In genomic region chr1:212432163-212432705, GRCh38 we compare ENCODE assay signal across 9 cellular contexts. TPM values are rescaled to one million over a fixed set of nuclear protein-coding genes. Genes with fewer than 3 reads are reported as not detected.
DNase-seq lines count a peak whose midpoint lies in the region; ATAC-seq, FAIRE-seq and TF ChIP-seq lines count a peak whose summit lies in the region.
"Had no signal": no experiment of that assay in that cellular context is flagged by ENCODE, and none has a peak within 500 bp of the region (broad histone marks: within the 10 kb centered on the region; RNA-seq: fewer than 3 reads in every experiment).

No MANE protein-coding gene starts in this region.

- peaks cover 40% of the 10 kb centered on the region for H3K79me2 ChIP-seq in PC-3 (ENCODE audit: low read length)
- H3K79me2 ChIP-seq in endothelial cell of umbilical vein (ENCODE audit: control insufficient read depth, insufficient read depth, low read length): no peaks in the 10 kb centered on the region

- POLR2A ChIA-PET in PC-3 (lab: Charles Lee; ENCODE audit: unreplicated experiment) (interaction anchor here (0.6 kb wide), 2 partner anchors 31 to 551 kb away, joined by 4 to 5 read pairs; no protein-coding TSS in a partner anchor), endothelial cell of umbilical vein (lab: Charles Lee) (no interaction called here)

- H3K9me1 ChIP-seq in endothelial cell of umbilical vein (replicated peaks; ENCODE audit: control insufficient read depth, extremely low read depth, insufficient read depth, low read length): no peaks in the 10 kb centered on the region

- H3K9me3 ChIP-seq in PC-3 (ENCODE audit: low read length) (no peaks in the 10 kb centered on the region), endothelial cell of umbilical vein (replicated peaks; ENCODE audit: control insufficient read depth, insufficient read depth, low read length) (no peaks in the 10 kb centered on the region), ovary (no peaks in the 10 kb centered on the region)
- H3K9me3 ChIP-seq: mucosa of descending colon had no signal

- CTCF ChIA-PET in PC-3 (lab: Charles Lee) (interaction anchor here (1.4 kb wide), 1 partner anchor 397 kb away, joined by 5 read pairs; the partner anchor contains the start of genes DTL and INTS7), endothelial cell of umbilical vein (lab: Charles Lee) (interaction anchor here (1.7 kb wide), 1 partner anchor 24 kb away, joined by 12 read pairs; no protein-coding TSS in a partner anchor)

- ATAC-seq in PC-3: no peak; the same call in 1 of the 2 replicates
- no peak for ATAC-seq in GM21825 (IDR thresholded peaks at IDR 0.05; ENCODE audit: unreplicated experiment)

- TSS peak; percentile 98 for BruUV-seq in PC-3 (replicated peaks; lab: Mats Ljungman, UMichigan)
- BruUV-seq in endothelial cell of umbilical vein (replicated peaks; lab: Mats Ljungman, UMichigan): no TSS peak

- DNase-seq in D721Med (ENCODE audit: insufficient read length, low spot score) (no peak), PC-3 (no peak), endothelial cell of umbilical vein (ENCODE audit: low read depth, low spot score) (no peak), ovary (no peak), iPS-NIHi7 (ENCODE audit: extremely low spot score) (no peak), kidney glomerular epithelial cell (lab: John Stamatoyannopoulos, UW) (no peak), NCI-H2107 (lab: John Stamatoyannopoulos, UW) (no peak)

- H2AFZ ChIP-seq in PC-3 (ENCODE audit: low read length) (peak overlapping the region; percentile 92), endothelial cell of umbilical vein (ENCODE audit: low read depth, low read length) (peak overlapping the region; percentile 79)

- no peak for TF ChIP-seq EP300 in ovary (IDR thresholded peaks at IDR 0.05)

- H3K27me3 ChIP-seq in PC-3 (ENCODE audit: low read length) (no peaks in the 10 kb centered on the region), endothelial cell of umbilical vein (ENCODE audit: control insufficient read depth in 2 of 2, insufficient read depth in 2 of 2, low read length in 2 of 2) (peaks cover 18 to 19% of the 10 kb centered on the region in 2 experiments), ovary (no peaks in the 10 kb centered on the region)

- dilution Hi-C loops in endothelial cell of umbilical vein (cut with MboI; ENCODE audit: extremely low pct_ligation_motif_present, low sequenced_read_pairs): no loop called here

- no peaks in the 10 kb centered on the region for H3K9me2 ChIP-seq in PC-3 (replicated peaks; ENCODE audit: low read length)

- no peaks in the 10 kb centered on the region for H4K20me1 ChIP-seq in PC-3 (ENCODE audit: low read length)
- H4K20me1 ChIP-seq in endothelial cell of umbilical vein (replicated peaks; ENCODE audit: control insufficient read depth, extremely low read depth, insufficient read depth, low read length): no peaks in the 10 kb centered on the region

- H3K4me3 ChIP-seq in PC-3 (ENCODE audit: low read length) (peak overlapping the region; percentile 62), endothelial cell of umbilical vein (replicated peaks in 1 of 3; ENCODE audit: insufficient read depth in 1 of 3, low read depth in 1 of 3, low read length in 3 of 3) (peak overlapping the region; percentile 20 to 53 (median 46)), ovary (peak overlapping the region; percentile 80)

- TF ChIP-seq POLR2A in endothelial cell of umbilical vein (IDR thresholded peaks at IDR 0.05; ENCODE audit: low read depth, low read length): no peak
- TF ChIP-seq POLR2A in ovary (IDR thresholded peaks at IDR 0.05): no peak

- H3K9ac ChIP-seq in PC-3 (ENCODE audit: low read length): peak overlapping the region; percentile 69
- peak overlapping the region; percentile 12 for H3K9ac ChIP-seq in endothelial cell of umbilical vein (replicated peaks; ENCODE audit: extremely low read depth, insufficient read depth, low read length)

- WGBS in ovary, 3 donors: 33 to 43% (median 41%) methylated on average over 9 of the region's 9 CpGs

- TF ChIP-seq CTCF in D721Med (IDR thresholded peaks at IDR 0.05; ENCODE audit: insufficient read depth, missing control alignments) (no peak), PC-3 (conservative IDR thresholded peaks at IDR 0.05; ENCODE audit: low read depth, low read length) (no peak), endothelial cell of umbilical vein (IDR thresholded peaks at IDR 0.05; ENCODE audit: extremely low read depth in 1 of 2, insufficient read depth in 1 of 2, low read depth in 1 of 2, low read length in 2 of 2) (no peak), ovary (IDR thresholded peaks at IDR 0.05) (no peak)

- H3F3A ChIP-seq in PC-3 (ENCODE audit: low read length, unreplicated experiment): no peaks in the 10 kb centered on the region

- H3K4me1 ChIP-seq in PC-3 (ENCODE audit: insufficient read depth, low read length): peaks cover 23% of the 10 kb centered on the region
- H3K4me1 ChIP-seq in endothelial cell of umbilical vein (ENCODE audit: control insufficient read depth, extremely low read depth, insufficient read depth, low read length): peaks cover 5% of the 10 kb centered on the region
- H3K4me1 ChIP-seq in ovary (ENCODE audit: insufficient read depth): peaks cover 6% of the 10 kb centered on the region

- H3K4me2 ChIP-seq in PC-3 (ENCODE audit: low read length): peak overlapping the region; percentile 82
- H3K4me2 ChIP-seq in endothelial cell of umbilical vein (ENCODE audit: insufficient read depth, low read length): peak overlapping the region; percentile 78

- H3K36me3 ChIP-seq in PC-3 (ENCODE audit: low read depth, low read length) (0 out of 2 replicates have a peak, but pooled peaks cover 7% of the 10 kb centered on the region), endothelial cell of umbilical vein (ENCODE audit: control insufficient read depth in 2 of 2, extremely low read depth in 1 of 2, insufficient read depth in 2 of 2, low read length in 2 of 2) (no peaks in the 10 kb centered on the region), ovary (no peaks in the 10 kb centered on the region)

- intact Hi-C loops in PC-3 (cut with micrococcal nuclease) (loop anchor here (1.0 to 10.0 kb wide), 3 partner anchors 18 to 397 kb away; partner anchors contain the start of genes DTL, INTS7, PACC1 and PPP2R5A), endothelial cell of umbilical vein (cut with micrococcal nuclease) (loop anchor here (1.0 kb wide), 1 partner anchor 397 kb away; the partner anchor contains the start of genes DTL and INTS7), ovary (cut with DNase I) (no loop called here)

- peak; percentile 56 for FAIRE-seq in D721Med (lab: Jason Lieb, UNC)
- FAIRE-seq in endothelial cell of umbilical vein (lab: Jason Lieb, UNC): no peak

- no peak overlapping the region for H3K27ac ChIP-seq in PC-3 (ENCODE audit: low read length)
- H3K27ac ChIP-seq in endothelial cell of umbilical vein (ENCODE audit: insufficient read depth, low read depth, low read length): no peak overlapping the region
- H3K27ac ChIP-seq in ovary: peak overlapping the region in 1 of 2 donors; percentile 96

TF ChIP-seq in endothelial cell of umbilical vein, 7 proteins besides CTCF, POLR2A, EP300 and RAD21:
- TF ChIP-seq MYC (IDR thresholded peaks at IDR 0.05; ENCODE audit: low read depth, low read length) (no peak), FOS (IDR thresholded peaks at IDR 0.05; ENCODE audit: borderline replicate concordance, insufficient read depth, low read length) (no peak), JUN (IDR thresholded peaks at IDR 0.05; ENCODE audit: borderline replicate concordance, insufficient read depth, insufficient read length, low read depth) (no peak), POLR2AphosphoS5 (IDR thresholded peaks at IDR 0.05; ENCODE audit: insufficient read depth, low read depth, low read length) (no peak), EZH2 (IDR thresholded peaks at IDR 0.05; ENCODE audit: borderline replicate concordance, low read depth, low read length, severe bottlenecking) (no peak), GATA2 (IDR thresholded peaks at IDR 0.05; ENCODE audit: insufficient read depth, insufficient read length, low read depth, low read length) (no peak)
- TF ChIP-seq, protein P1, sequence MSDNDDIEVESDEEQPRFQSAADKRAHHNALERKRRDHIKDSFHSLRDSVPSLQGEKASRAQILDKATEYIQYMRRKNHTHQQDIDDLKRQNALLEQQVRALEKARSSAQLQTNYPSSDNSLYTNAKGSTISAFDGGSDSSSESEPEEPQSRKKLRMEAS (IDR thresholded peaks at IDR 0.05; ENCODE audit: insufficient read depth, insufficient read length): no peak
TF ChIP-seq in endothelial cell of umbilical vein: peak in this region for 0.

RNA-seq across cellular contexts. Expression of gene NENF, which starts 0.5 kb away (rescaled TPM):
- total RNA-seq in PC-3 (2014; rRNA removed) (153 and 161 TPM in 2 replicates), endothelial cell of umbilical vein (20.5 and 23.0 TPM in 2 replicates), ovary (100 to 1,000 TPM in 5 of 7 donors, 10 to 100 TPM in 2; 84.7 to 192 (median 102) TPM)
- polyA plus RNA-seq in endothelial cell of umbilical vein (19.8 and 21.6 TPM in 2 replicates), ovary (100 to 1,000 TPM in 1 of 2 donors, 10 to 100 TPM in 1; 95.7 to 130 TPM)
- 20.8 and 21.8 TPM in 2 replicates for polyA plus RNA-seq in endothelial cell of umbilical vein (2011; cell fraction: cytosol; rRNA removed)
- 5.4 and 5.9 TPM in 2 replicates for polyA plus RNA-seq in endothelial cell of umbilical vein (2011; cell fraction: nucleus; rRNA removed)
- 22.0 and 28.3 TPM in 2 replicates for polyA plus RNA-seq in endothelial cell of umbilical vein (2012)
- 8.3 and 9.5 TPM in 2 replicates for polyA minus RNA-seq in endothelial cell of umbilical vein
- polyA minus RNA-seq in endothelial cell of umbilical vein (2011; cell fraction: cytosol; rRNA and poly(A)+ RNA removed): 13.5 TPM
- 0.82 and 1.1 TPM in 2 replicates for polyA minus RNA-seq in endothelial cell of umbilical vein (2011; cell fraction: nucleus; rRNA and poly(A)+ RNA removed)

RNA-seq across cellular contexts. Expression of gene PACC1, which starts 17.5 kb away (rescaled TPM):
- total RNA-seq in PC-3 (2014; rRNA removed) (18.7 and 37.5 TPM in 2 replicates), endothelial cell of umbilical vein (18.4 and 21.0 TPM in 2 replicates), ovary (1 to 10 TPM; 2.3 to 4.2 (median 2.9) TPM)
- polyA plus RNA-seq in endothelial cell of umbilical vein (22.3 and 27.0 TPM in 2 replicates), ovary (1 to 10 TPM; 1.9 to 9.5 TPM)
- polyA plus RNA-seq in endothelial cell of umbilical vein (2011; cell fraction: cytosol; rRNA removed): 20.3 and 21.1 TPM in 2 replicates
- polyA plus RNA-seq in endothelial cell of umbilical vein (2011; cell fraction: nucleus; rRNA removed): 13.5 and 15.3 TPM in 2 replicates
- 12.6 and 15.4 TPM in 2 replicates for polyA plus RNA-seq in endothelial cell of umbilical vein (2012)
- polyA minus RNA-seq in endothelial cell of umbilical vein: 27.0 and 35.5 TPM in 2 replicates
- 10.3 TPM for polyA minus RNA-seq in endothelial cell of umbilical vein (2011; cell fraction: cytosol; rRNA and poly(A)+ RNA removed)
- polyA minus RNA-seq in endothelial cell of umbilical vein (2011; cell fraction: nucleus; rRNA and poly(A)+ RNA removed): 9.9 and 12.6 TPM in 2 replicates

Comparison
In these comparisons a context has a peak if more than half of its experiments do, and no peak if none do; other contexts are left out.
1. intact Hi-C loops: an anchor here in PC-3 (1.0 to 10.0 kb wide) and endothelial cell of umbilical vein (1.0 kb wide); none called in ovary.